ENCODE assay signal across 7 cellular contexts in the genomic region with DNA sequence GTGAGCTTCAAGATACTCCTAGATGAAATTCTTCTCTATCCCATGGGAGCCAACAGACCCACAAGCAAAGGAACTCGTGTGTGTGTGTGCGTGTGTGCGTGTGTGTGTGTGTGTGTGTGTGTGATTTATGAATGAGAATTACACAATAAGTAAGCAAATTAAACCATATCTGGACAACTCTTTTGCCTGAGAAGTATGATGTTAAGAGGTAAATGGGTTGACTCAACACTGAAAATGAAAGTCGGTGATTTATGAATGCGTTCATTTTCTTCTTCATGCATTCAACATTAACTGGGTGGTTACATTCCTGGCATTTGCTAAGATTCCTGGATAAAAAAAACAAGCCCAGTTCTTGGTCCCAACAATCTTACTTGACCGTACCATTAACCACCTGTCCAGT.
"Had no signal": no experiment of that assay in that cellular context is flagged by ENCODE, and none has a peak within 500 bp of the region (broad histone marks: within the 10 kb centered on the region; RNA-seq: fewer than 3 reads in every experiment).

No MANE protein-coding gene starts in this region.

- H3K4me3 ChIP-seq: GM23248, HAP-1, K562 had no signal

- DNase-seq: GM23248, GOT3, H7, IMR-90, KG1 had no signal
